In genomic region chr1:113018911-113019310, GRCh38 we compare ENCODE assay signal across 1 cellular context.
TF ChIP-seq lines count a peak whose summit lies in the region.

No MANE protein-coding gene starts in this region.

TF ChIP-seq in HepG2, 621 proteins besides CTCF, POLR2A, EP300 and RAD21 (continued from another document):
- TF ChIP-seq ZNF275 (CRISPR knock-in tag; IDR thresholded peaks at IDR 0.05; ENCODE audit: borderline replicate concordance) (no peak), ZMYM3 (CRISPR knock-in tag; IDR thresholded peaks at IDR 0.05) (peak; percentile 64; the same call in 1 of the 2 replicates), RXRB (CRISPR knock-in tag; IDR thresholded peaks at IDR 0.05; ENCODE audit: borderline replicate concordance) (peak; percentile 79; the same call in 1 of the 2 replicates), NCOA1 (CRISPR knock-in tag; IDR thresholded peaks at IDR 0.05) (no peak), ARID5B (CRISPR knock-in tag; IDR thresholded peaks at IDR 0.05) (peak; percentile 63), HNF4A (CRISPR knock-in tag; IDR thresholded peaks at IDR 0.05) (peak; percentile 32; the same call in 1 of the 2 replicates), ZSCAN5A (CRISPR knock-in tag; IDR thresholded peaks at IDR 0.05; ENCODE audit: borderline replicate concordance) (no peak), BCL6 (CRISPR knock-in tag; IDR thresholded peaks at IDR 0.05) (peak; percentile 27; the same call in 1 of the 2 replicates), MTF2 (CRISPR knock-in tag; IDR thresholded peaks at IDR 0.05; ENCODE audit: borderline replicate concordance) (no peak), SRY (CRISPR knock-in tag; IDR thresholded peaks at IDR 0.05) (no peak), KAT2B (IDR thresholded peaks at IDR 0.05; ENCODE audit: borderline replicate concordance, low read depth, low read length) (no peak), RCOR2 (CRISPR knock-in tag; IDR thresholded peaks at IDR 0.05) (0 out of 2 replicates have a peak, but pooled peaks have one; percentile 33)
